Comparison of ENCODE assay signal across 15 cellular contexts in genomic region chr14:95386536-95386935, GRCh38.
DNase-seq lines count a peak whose midpoint lies in the region; ATAC-seq and TF ChIP-seq lines count a peak whose summit lies in the region.
"Had no signal": no experiment of that assay in that cellular context is flagged by ENCODE, and none has a peak within 500 bp of the region (broad histone marks: within the 10 kb centered on the region; RNA-seq: fewer than 3 reads in every experiment).

No MANE protein-coding gene starts in this region.

- no peak overlapping the region for H2AK5ac ChIP-seq in mesendoderm (ENCODE audit: low read length)

- no peaks in the 10 kb centered on the region for H3K4me1 Mint-ChIP-seq in activated CD8-positive, alpha-beta memory T cell treated with anti-CD3 and anti-CD28 coated beads, Interleukin-2, amount 10 ng/mL, durations not matched to agents 7 days and 5 days
- H3K4me1 Mint-ChIP-seq in endodermal cell (peaks cover 8% of the 10 kb centered on the region), MCF 10A (ENCODE audit: insufficient read depth, unreplicated experiment) (no peaks in the 10 kb centered on the region)
- H3K4me1 Mint-ChIP-seq: IgD-negative memory B cell had no signal

- peaks cover 10% of the 10 kb centered on the region for H3K27me3 Mint-ChIP-seq in activated CD8-positive, alpha-beta memory T cell treated with anti-CD3 and anti-CD28 coated beads, Interleukin-2, amount 10 ng/mL, durations not matched to agents 7 days and 5 days
- peaks cover 19% of the 10 kb centered on the region for H3K27me3 Mint-ChIP-seq in endodermal cell (ENCODE audit: insufficient read depth)
- H3K27me3 Mint-ChIP-seq in MCF 10A (ENCODE audit: insufficient read depth, unreplicated experiment), result no peaks in the 10 kb centered on the region

- no peak overlapping the region for H4K8ac ChIP-seq in mesendoderm (ENCODE audit: low read depth, low read length)

- H3K4me3 ChIP-seq in endodermal cell (ENCODE audit: low read length), result no peak overlapping the region
- no peak overlapping the region for H3K4me3 ChIP-seq in mesendoderm (ENCODE audit: low read length)
- no peak overlapping the region for H3K4me3 ChIP-seq in upper lobe of left lung
- H3K4me3 ChIP-seq: BLaER1 treated with 17β-estradiol and CSF1 and Interleukin-3, amounts not matched to agents 10 nM and 100 nM; GM12878 had no signal

- CTCF ChIA-PET in activated CD8-positive, alpha-beta memory T cell treated with anti-CD3 and anti-CD28 coated beads, Interleukin-2, amount 10 ng/mL, durations not matched to agents 7 days and 5 days (lab: Charles Lee), result no interaction called here
- CTCF ChIA-PET in MCF 10A (lab: Yijun Ruan, JAX), result interaction anchor here (0.7 kb wide), 1 partner anchor 47 kb away, joined by 5 read pairs; no protein-coding TSS in a partner anchor

- H3K79me2 ChIP-seq in mesendoderm (ENCODE audit: control insufficient read depth, insufficient read depth, low read length), result no peaks in the 10 kb centered on the region

- TF ChIP-seq CTCF in endodermal cell (conservative IDR thresholded peaks at IDR 0.05) (no peak), upper lobe of left lung (IDR thresholded peaks at IDR 0.05) (no peak), MCF 10A (IDR thresholded peaks at IDR 0.05; ENCODE audit: unreplicated experiment) (no peak)

- TF ChIP-seq EP300 in upper lobe of left lung (IDR thresholded peaks at IDR 0.05), result no peak

- no peak overlapping the region for H3K23ac ChIP-seq in mesendoderm (ENCODE audit: low read length)

- no peaks in the 10 kb centered on the region for H3K36me3 Mint-ChIP-seq in activated CD8-positive, alpha-beta memory T cell treated with anti-CD3 and anti-CD28 coated beads, Interleukin-2, amount 10 ng/mL, durations not matched to agents 7 days and 5 days
- H3K36me3 Mint-ChIP-seq in endodermal cell (ENCODE audit: low read depth) (no peaks in the 10 kb centered on the region), MCF 10A (ENCODE audit: insufficient read depth, unreplicated experiment) (no peaks in the 10 kb centered on the region)
- H3K36me3 Mint-ChIP-seq: IgD-negative memory B cell had no signal

- no peak overlapping the region for H2BK120ac ChIP-seq in mesendoderm (ENCODE audit: low read depth, low read length)

- no peak overlapping the region for H3K18ac ChIP-seq in mesendoderm (ENCODE audit: low read length)

- TF ChIP-seq POLR2A in upper lobe of left lung (IDR thresholded peaks at IDR 0.05) (no peak), GM18505 (IDR thresholded peaks at IDR 0.05; ENCODE audit: borderline replicate concordance, extremely low read depth, insufficient read depth, insufficient read length) (no peak)

- H3K56ac ChIP-seq in mesendoderm (ENCODE audit: low read length), result peak overlapping the region; percentile 28

- H3K9me3 Mint-ChIP-seq in activated CD8-positive, alpha-beta memory T cell treated with anti-CD3 and anti-CD28 coated beads, Interleukin-2, amount 10 ng/mL, durations not matched to agents 7 days and 5 days (ENCODE audit: low read depth), result no peaks in the 10 kb centered on the region
- H3K9me3 Mint-ChIP-seq in endodermal cell, result peaks cover 11% of the 10 kb centered on the region
- no peaks in the 10 kb centered on the region for H3K9me3 Mint-ChIP-seq in MCF 10A (ENCODE audit: unreplicated experiment)
- H3K9me3 Mint-ChIP-seq: CD4-positive, alpha-beta T cell had no signal

- H3K27ac Mint-ChIP-seq in activated CD8-positive, alpha-beta memory T cell treated with anti-CD3 and anti-CD28 coated beads, Interleukin-2, amount 10 ng/mL, durations not matched to agents 7 days and 5 days, result no peak overlapping the region
- H3K27ac Mint-ChIP-seq in endodermal cell (no peak overlapping the region), MCF 10A (ENCODE audit: low read depth, unreplicated experiment) (no peak overlapping the region)
- H3K27ac Mint-ChIP-seq: CD4-positive, alpha-beta T cell had no signal

- H3K9me3 ChIP-seq in endodermal cell (ENCODE audit: control insufficient read depth, low read length) (peaks cover 13% of the 10 kb centered on the region), upper lobe of left lung (no peaks in the 10 kb centered on the region)

- H3K9ac ChIP-seq in endodermal cell (ENCODE audit: extremely low read depth, low read length, poor library complexity, severe bottlenecking) (no peak overlapping the region), mesendoderm (ENCODE audit: low read length) (no peak overlapping the region)
- H3K9ac ChIP-seq: BLaER1 treated with 17β-estradiol and CSF1 and Interleukin-3, amounts not matched to agents 10 nM and 100 nM had no signal

- H2BK15ac ChIP-seq in mesendoderm (replicated peaks; ENCODE audit: low read depth), result no peak overlapping the region

- H3K4me3 Mint-ChIP-seq in activated CD8-positive, alpha-beta memory T cell treated with anti-CD3 and anti-CD28 coated beads, Interleukin-2, amount 10 ng/mL, durations not matched to agents 7 days and 5 days, result no peak overlapping the region
- H3K4me3 Mint-ChIP-seq in endodermal cell (no peak overlapping the region), MCF 10A (ENCODE audit: unreplicated experiment) (no peak overlapping the region)
- H3K4me3 Mint-ChIP-seq: CD4-positive, alpha-beta T cell had no signal

- ATAC-seq in activated CD8-positive, alpha-beta memory T cell treated with anti-CD3 and anti-CD28 coated beads, Interleukin-2, amount 10 ng/mL, durations not matched to agents 7 days and 5 days, result no peak
- no peak for ATAC-seq in upper lobe of left lung (ENCODE audit: low FRiP score in 2 of 2)
- no peak for ATAC-seq in GM18505 (IDR thresholded peaks at IDR 0.05; ENCODE audit: unreplicated experiment)
- no peak for ATAC-seq in GM19397 (IDR thresholded peaks at IDR 0.05; ENCODE audit: unreplicated experiment)
- ATAC-seq: GM12878 had no signal

- no peaks in the 10 kb centered on the region for H3K79me1 ChIP-seq in mesendoderm (ENCODE audit: low read length)

- H3K36me3 ChIP-seq in endodermal cell (ENCODE audit: control insufficient read depth, insufficient read depth, low read length), result no peaks in the 10 kb centered on the region
- no peaks in the 10 kb centered on the region for H3K36me3 ChIP-seq in mesendoderm (ENCODE audit: control insufficient read depth, insufficient read depth, low read length)
- no peaks in the 10 kb centered on the region for H3K36me3 ChIP-seq in upper lobe of left lung
- H3K36me3 ChIP-seq: BLaER1 treated with 17β-estradiol and CSF1 and Interleukin-3, amounts not matched to agents 10 nM and 100 nM had no signal

- peaks cover 14% of the 10 kb centered on the region for H3K27me3 ChIP-seq in endodermal cell (ENCODE audit: control insufficient read depth, insufficient read depth, low read length, poor library complexity, severe bottlenecking)
- no peaks in the 10 kb centered on the region for H3K27me3 ChIP-seq in mesendoderm (ENCODE audit: insufficient read depth, low read length, poor library complexity)
- H3K27me3 ChIP-seq in upper lobe of left lung, result no peaks in the 10 kb centered on the region
- H3K27me3 ChIP-seq: BLaER1 treated with 17β-estradiol and CSF1 and Interleukin-3, amounts not matched to agents 10 nM and 100 nM had no signal

- no peak overlapping the region for H3K4me2 ChIP-seq in mesendoderm (ENCODE audit: low read length)
- H3K4me2 ChIP-seq: BLaER1 treated with 17β-estradiol and CSF1 and Interleukin-3, amounts not matched to agents 10 nM and 100 nM had no signal

- peak; percentile 5 for DNase-seq in activated CD8-positive, alpha-beta memory T cell treated with anti-CD3 and anti-CD28 coated beads, Interleukin-2, amount 10 ng/mL, durations not matched to agents 7 days and 5 days
- no peak for DNase-seq in activated CD8-positive, alpha-beta memory T cell treated with anti-CD3 and anti-CD28 coated beads, Interleukin-2, amount 50 U/mL, for 48 hours
- DNase-seq in endodermal cell (peak; percentile 41), mesendoderm (peak; percentile 19), upper lobe of left lung (no peak), MCF 10A (ENCODE audit: unreplicated experiment) (no peak)
- DNase-seq: 8988T; Calu3; CD4-positive, alpha-beta T cell; DMS 273 treated with DMSO at 0.1 percent for 48 hours had no signal

- H4K5ac ChIP-seq in mesendoderm (ENCODE audit: low read length), result no peak overlapping the region

- H2BK5ac ChIP-seq in mesendoderm (ENCODE audit: low read length), result no peak overlapping the region

- no peak overlapping the region for H3K27ac ChIP-seq in endodermal cell (ENCODE audit: low read depth, low read length)
- no peak overlapping the region for H3K27ac ChIP-seq in mesendoderm (ENCODE audit: low read depth, low read length)
- no peak overlapping the region for H3K27ac ChIP-seq in upper lobe of left lung
- H3K27ac ChIP-seq: BLaER1 treated with 17β-estradiol and CSF1 and Interleukin-3, amounts not matched to agents 10 nM and 100 nM had no signal

- intact Hi-C loops in MCF 10A (cut with micrococcal nuclease), result no loop called here

- no TSS peak for BruUV-seq in MCF 10A (replicated peaks; lab: Mats Ljungman, UMichigan)

- 78 to 90% methylated on average over 2 to 5 of the region's 5 CpGs for WGBS in endodermal cell (ENCODE audit: insufficient coverage in 1 of 2, insufficient read length in 1 of 2), 2 experiments
- WGBS in mesendoderm (ENCODE audit: extremely low coverage, insufficient coverage, low lambda C conversion rate), result no CpG with 5 or more reads among the region's 5 CpGs
- 62 to 64% methylated on average over 5 of the region's 5 CpGs for WGBS in upper lobe of left lung, 2 donors

- H3K4me1 ChIP-seq in endodermal cell (ENCODE audit: control insufficient read depth, insufficient read depth, low read length), result peaks cover 2% of the 10 kb centered on the region
- H3K4me1 ChIP-seq in mesendoderm (ENCODE audit: control insufficient read depth, low read depth, low read length), result no peaks in the 10 kb centered on the region
- H3K4me1 ChIP-seq in upper lobe of left lung, result no peaks in the 10 kb centered on the region

- H3K4ac ChIP-seq in mesendoderm (ENCODE audit: low read depth, low read length), result no peak overlapping the region

- POLR2A ChIA-PET in MCF 10A (lab: Yijun Ruan, JAX), result no interaction called here

Comparison
In these comparisons a context has a peak if more than half of its experiments do, and no peak if none do; other contexts are left out.
1. DNase-seq: peak in activated CD8-positive, alpha-beta memory T cell treated with anti-CD3 and anti-CD28 coated beads, Interleukin-2, amount 10 ng/mL, durations not matched to agents 7 days and 5 days (single experiment), endodermal cell (single experiment) and mesendoderm (single experiment); none in activated CD8-positive, alpha-beta memory T cell treated with anti-CD3 and anti-CD28 coated beads, Interleukin-2, amount 50 U/mL, for 48 hours (single experiment), upper lobe of left lung (0 of 2) and MCF 10A (single experiment).